22 cellular contexts compared by ENCODE assay signal in genomic region chr11:1205121-1205986, GRCh38. TPM values are rescaled to one million over a fixed set of nuclear protein-coding genes. Genes with fewer than 3 reads are reported as not detected.
DNase-seq lines count a peak whose midpoint lies in the region; ATAC-seq, FAIRE-seq and TF ChIP-seq lines count a peak whose summit lies in the region.
"Had no signal": no experiment of that assay in that cellular context is flagged by ENCODE, and none has a peak within 500 bp of the region (broad histone marks: within the 10 kb centered on the region; RNA-seq: fewer than 3 reads in every experiment).

No MANE protein-coding gene starts in this region.

- intact Hi-C loops in mucosa of descending colon (cut with DNase I, micrococcal nuclease) = loop anchor here in 1 of 2 donors (10.0 kb wide), 1 partner anchor 309 kb away; no protein-coding TSS in a partner anchor
- intact Hi-C loops in upper lobe of right lung (cut with DNase I) = loop anchor here (10.0 kb wide), 1 partner anchor 299 kb away; no protein-coding TSS in a partner anchor

- H2AFZ ChIP-seq in astrocyte (ENCODE audit: low read depth, low read length) = no peak overlapping the region

- DNase-seq in stimulated activated CD4-positive, alpha-beta T cell treated with anti-CD3 and anti-CD28 coated beads, Interleukin-15, amount 100 ng/mL, for 24 hours = peak; percentile 0
- no peak for DNase-seq in stimulated activated CD4-positive, alpha-beta T cell treated with anti-CD3 and anti-CD28 coated beads, Interleukin-2, amount 100 ng/mL, for 24 hours
- DNase-seq in astrocyte (ENCODE audit: low read depth) (no peak), mucosa of descending colon (peak in 2 of 3 donors; percentile 24 to 50), upper lobe of right lung (peak; percentile 54), foreskin melanocyte (no peak), caudate nucleus (lab: John Stamatoyannopoulos, UW) (no peak)
- DNase-seq in effector memory CD4-positive, alpha-beta T cell = no peak
- DNase-seq: activated CD4-positive, CD25-positive, alpha-beta regulatory T cell; activated CD8-positive, alpha-beta memory T cell treated with anti-CD3 and anti-CD28 coated beads for 24 hours; colonic mucosa; foreskin fibroblast; KG1; NCI-H2029; NCI-H510A had no signal

- no peak overlapping the region for H3K4me3 Mint-ChIP-seq in astrocyte (ENCODE audit: unreplicated experiment)
- H3K4me3 Mint-ChIP-seq: B cell had no signal

- ATAC-seq in mucosa of descending colon = no peak
- no peak for ATAC-seq in upper lobe of right lung

- no peaks in the 10 kb centered on the region for H4K20me1 ChIP-seq in astrocyte (ENCODE audit: insufficient read depth, low read length)

- H3K9me3 ChIP-seq in astrocyte (ENCODE audit: insufficient read depth, low read depth, low read length) (no peaks in the 10 kb centered on the region), mucosa of descending colon (no peaks in the 10 kb centered on the region), upper lobe of right lung (no peaks in the 10 kb centered on the region)
- H3K9me3 ChIP-seq in effector memory CD4-positive, alpha-beta T cell (ENCODE audit: control insufficient read depth, low read length) = no peaks in the 10 kb centered on the region
- H3K9me3 ChIP-seq: ascending aorta, colonic mucosa, SJCRH30 had no signal

- H3K4me2 ChIP-seq in astrocyte (ENCODE audit: low read length) = no peak overlapping the region

- H3K9ac ChIP-seq in astrocyte (ENCODE audit: low read length) = no peak overlapping the region

- no peaks in the 10 kb centered on the region for H3K79me2 ChIP-seq in astrocyte (ENCODE audit: insufficient read depth, low read length)

- H3K36me3 ChIP-seq in astrocyte (ENCODE audit: insufficient read depth, low read length) (no peaks in the 10 kb centered on the region), mucosa of descending colon (ENCODE audit: low read depth) (no peaks in the 10 kb centered on the region), upper lobe of right lung (no peaks in the 10 kb centered on the region)
- H3K36me3 ChIP-seq in effector memory CD4-positive, alpha-beta T cell (ENCODE audit: control insufficient read depth, insufficient read depth, low read length) = no peaks in the 10 kb centered on the region
- H3K36me3 ChIP-seq: ascending aorta, colonic mucosa, SJCRH30 had no signal

- H3K36me3 Mint-ChIP-seq in astrocyte (ENCODE audit: low read depth, unreplicated experiment) = peaks cover 2% of the 10 kb centered on the region

- peaks cover 12% of the 10 kb centered on the region for H3K9me3 Mint-ChIP-seq in astrocyte (ENCODE audit: unreplicated experiment)

- H3K27me3 Mint-ChIP-seq in astrocyte (ENCODE audit: low read depth, unreplicated experiment) = peaks cover 19% of the 10 kb centered on the region
- H3K27me3 Mint-ChIP-seq: B cell had no signal

- no peak overlapping the region for H3K4me3 ChIP-seq in astrocyte (ENCODE audit: insufficient read depth, low read depth, low read length)
- H3K4me3 ChIP-seq in mucosa of descending colon = no peak overlapping the region
- H3K4me3 ChIP-seq in upper lobe of right lung = no peak overlapping the region
- no peak overlapping the region for H3K4me3 ChIP-seq in effector memory CD4-positive, alpha-beta T cell (ENCODE audit: insufficient read depth, low read depth, low read length, poor library complexity, severe bottlenecking)
- H3K4me3 ChIP-seq: ascending aorta, colonic mucosa, SJCRH30 had no signal

- H3K4me1 ChIP-seq in astrocyte (ENCODE audit: insufficient read depth, low read length) = no peaks in the 10 kb centered on the region
- H3K4me1 ChIP-seq in mucosa of descending colon (ENCODE audit: low read depth) = peaks cover 18% of the 10 kb centered on the region
- no peaks in the 10 kb centered on the region for H3K4me1 ChIP-seq in upper lobe of right lung
- H3K4me1 ChIP-seq in effector memory CD4-positive, alpha-beta T cell (ENCODE audit: control insufficient read depth, insufficient read depth, low read length, poor library complexity, severe bottlenecking) = peaks cover 3% of the 10 kb centered on the region
- H3K4me1 ChIP-seq: ascending aorta, SJCRH30 had no signal

- no peak for FAIRE-seq in astrocyte (lab: Jason Lieb, UNC)
- FAIRE-seq: endothelial cell of umbilical vein had no signal

- no peak overlapping the region for H3K27ac ChIP-seq in astrocyte (ENCODE audit: low read depth, low read length)
- H3K27ac ChIP-seq in upper lobe of right lung = no peak overlapping the region
- H3K27ac ChIP-seq in caudate nucleus (ENCODE audit: low read depth, low read length) = no peak overlapping the region
- H3K27ac ChIP-seq in effector memory CD4-positive, alpha-beta T cell (ENCODE audit: insufficient read depth, low read length, poor library complexity, severe bottlenecking) = no peak overlapping the region
- H3K27ac ChIP-seq: ascending aorta, colonic mucosa, SJCRH30 had no signal

- H3K4me1 Mint-ChIP-seq in astrocyte (ENCODE audit: low read depth, unreplicated experiment) = no peaks in the 10 kb centered on the region
- H3K4me1 Mint-ChIP-seq: B cell had no signal

- H3K27ac Mint-ChIP-seq in astrocyte (ENCODE audit: unreplicated experiment) = peak overlapping the region; percentile 48
- H3K27ac Mint-ChIP-seq: B cell had no signal

- no peak for TF ChIP-seq CTCF in astrocyte (IDR thresholded peaks at IDR 0.05; ENCODE audit: insufficient read depth, low read depth, low read length)
- TF ChIP-seq CTCF in mucosa of descending colon (IDR thresholded peaks at IDR 0.05) = no peak
- no peak for TF ChIP-seq CTCF in upper lobe of right lung (IDR thresholded peaks at IDR 0.05)

- H3K27me3 ChIP-seq in astrocyte (ENCODE audit: insufficient read depth, low read length) (no peaks in the 10 kb centered on the region), upper lobe of right lung (peaks cover 19% of the 10 kb centered on the region)
- H3K27me3 ChIP-seq in effector memory CD4-positive, alpha-beta T cell (replicated peaks; ENCODE audit: control insufficient read depth, insufficient read depth, low read length, poor library complexity, severe bottlenecking) = peaks cover 3% of the 10 kb centered on the region
- H3K27me3 ChIP-seq: ascending aorta, colonic mucosa had no signal

RNA-seq across cellular contexts. Expression of gene MUC5B, which starts 17.5 kb away (rescaled TPM):
- total RNA-seq in astrocyte (not detected in 2 replicates), mucosa of descending colon (100 to 1,000 TPM; 133 to 431 (median 135) TPM), upper lobe of right lung (1.2 TPM)
- total RNA-seq: B cell; endothelial cell of umbilical vein; SJCRH30; skeletal muscle tissue; T-helper 2 cell treated with Interferon-gamma antibody and Interleukin-4, amounts not matched to agents 100 ng/mL and 5 ng/mL, for 36 hours had no signal

RNA-seq across cellular contexts. Expression of gene MUC5AC, which starts 47.6 kb away (rescaled TPM):
- total RNA-seq in astrocyte = not detected in 2 replicates
- total RNA-seq in mucosa of descending colon = under 1 TPM in 2 of 3 donors, not detected in 1; 0.03 to 0.63 TPM
- not detected for total RNA-seq in upper lobe of right lung
- total RNA-seq: B cell; endothelial cell of umbilical vein; omental fat pad; SJCRH30; T-helper 2 cell treated with Interferon-gamma antibody and Interleukin-4, amounts not matched to agents 100 ng/mL and 5 ng/mL, for 36 hours had no signal

Comparison
In these comparisons a context has a peak if more than half of its experiments do, and no peak if none do; other contexts are left out.
1. DNase-seq: peak in stimulated activated CD4-positive, alpha-beta T cell treated with anti-CD3 and anti-CD28 coated beads, Interleukin-15, amount 100 ng/mL, for 24 hours (single experiment), mucosa of descending colon (2 of 3) and upper lobe of right lung (single experiment); none in stimulated activated CD4-positive, alpha-beta T cell treated with anti-CD3 and anti-CD28 coated beads, Interleukin-2, amount 100 ng/mL, for 24 hours (0 of 2), astrocyte (single experiment), foreskin melanocyte (single experiment), caudate nucleus (0 of 61) and effector memory CD4-positive, alpha-beta T cell (0 of 3).
2. RNA of gene MUC5B, which starts 17.5 kb away (total RNA-seq): 133 to 431 TPM in mucosa of descending colon; 1.2 TPM in upper lobe of right lung (single experiment) and not detected in astrocyte; every median in the first group is over 10 times any median in the second.